Comparison of ENCODE assay signal across 23 cellular contexts in the genomic region with DNA sequence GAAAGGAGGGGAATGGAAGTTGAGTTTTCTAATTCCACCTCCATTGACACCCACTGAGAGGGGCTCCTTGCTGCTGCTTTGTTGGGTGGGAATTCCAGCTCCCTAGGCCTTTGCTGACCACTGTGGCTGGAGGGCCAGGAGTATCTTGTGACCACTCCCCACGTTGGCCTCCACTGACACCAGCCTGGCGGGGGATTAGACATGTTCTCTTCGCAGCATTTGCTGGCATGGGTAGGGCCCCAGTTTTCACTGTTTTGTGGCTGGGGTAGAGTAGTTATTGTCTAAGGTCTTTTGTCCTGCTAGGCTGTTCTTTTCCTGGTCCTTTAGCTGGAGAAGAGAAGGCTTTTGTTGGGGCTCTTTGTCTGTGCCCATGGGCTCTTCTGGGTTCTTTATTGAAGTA.
A peak's percentile ranks its signal among the peaks of the same experiment; 100 is the strongest.
DNase-seq lines count a peak whose midpoint lies in the region; ATAC-seq, FAIRE-seq and TF ChIP-seq lines count a peak whose summit lies in the region.
"Had no signal": no experiment of that assay in that cellular context is flagged by ENCODE, and none has a peak within 500 bp of the region (broad histone marks: within the 10 kb centered on the region; RNA-seq: fewer than 3 reads in every experiment).

No MANE protein-coding gene starts in this region.

- H3K18ac ChIP-seq in neuronal stem cell (ENCODE audit: low read length): no peak overlapping the region

- no peaks in the 10 kb centered on the region for H3K27me3 Mint-ChIP-seq in GM23338 (ENCODE audit: insufficient read depth, low read depth, poor library complexity)
- no peaks in the 10 kb centered on the region for H3K27me3 Mint-ChIP-seq in chondrocyte (ENCODE audit: low read depth)
- H3K27me3 Mint-ChIP-seq: CD4-positive, alpha-beta memory T cell had no signal

- no peak overlapping the region for H3K27ac ChIP-seq in GM23338 (ENCODE audit: low read depth)
- no peak overlapping the region for H3K27ac ChIP-seq in neuronal stem cell (replicated peaks; ENCODE audit: low read length)
- H3K27ac ChIP-seq: A549; BLaER1 treated with 17β-estradiol and CSF1 and Interleukin-3, amounts not matched to agents 10 nM and 100 nM had no signal

- H3K4me3 ChIP-seq in GM23338: no peak overlapping the region
- no peak overlapping the region for H3K4me3 ChIP-seq in neuronal stem cell (ENCODE audit: low read length in 2 of 2)
- H3K4me3 ChIP-seq: A549; BLaER1 treated with 17β-estradiol and CSF1 and Interleukin-3, amounts not matched to agents 10 nM and 100 nM had no signal

- no peak overlapping the region for H3K14ac ChIP-seq in neuronal stem cell (ENCODE audit: low read length)

- no CpG with 5 or more reads among the region's 3 CpGs for WGBS in neuronal stem cell (ENCODE audit: extremely low coverage in 2 of 2, insufficient read length in 2 of 2, insufficient replicate concordance in 1 of 2), 2 donors

- no peaks in the 10 kb centered on the region for H3K9me3 ChIP-seq in neuronal stem cell (replicated peaks in 1 of 2; ENCODE audit: control insufficient read depth in 2 of 2, insufficient read depth in 1 of 2, low read depth in 1 of 2, low read length in 2 of 2)
- H3K9me3 ChIP-seq: A549, BE2C had no signal

- H4K91ac ChIP-seq in neuronal stem cell (ENCODE audit: low read depth, low read length, poor library complexity): no peak overlapping the region

- H3K4me1 Mint-ChIP-seq in GM23338 (peaks cover 24% of the 10 kb centered on the region), chondrocyte (ENCODE audit: low read depth) (no peaks in the 10 kb centered on the region)

- H4K8ac ChIP-seq in neuronal stem cell (ENCODE audit: low read depth, low read length): no peak overlapping the region

- H3K27me3 ChIP-seq in GM23338 (ENCODE audit: insufficient read depth) (no peaks in the 10 kb centered on the region), neuronal stem cell (ENCODE audit: control insufficient read depth in 3 of 3, insufficient read depth in 3 of 3, low read depth in 1 of 3, low read length in 3 of 3) (no peaks in the 10 kb centered on the region)
- H3K27me3 ChIP-seq: BE2C had no signal

- no peaks in the 10 kb centered on the region; the same call in none of the 2 replicates for H4K20me1 ChIP-seq in GM23338 (replicated peaks; ENCODE audit: insufficient read depth)
- H4K20me1 ChIP-seq: BLaER1 treated with 17β-estradiol and CSF1 and Interleukin-3, amounts not matched to agents 10 nM and 100 nM had no signal

- H3K4me2 ChIP-seq in GM23338 (no peak overlapping the region), neuronal stem cell (ENCODE audit: insufficient read depth, low read length, poor library complexity, severe bottlenecking) (no peak overlapping the region)
- H3K4me2 ChIP-seq: A549; BLaER1 treated with 17β-estradiol and CSF1 and Interleukin-3, amounts not matched to agents 10 nM and 100 nM had no signal

- no peaks in the 10 kb centered on the region for H3K36me3 ChIP-seq in GM23338 (ENCODE audit: insufficient read depth)
- no peaks in the 10 kb centered on the region for H3K36me3 ChIP-seq in neuronal stem cell (replicated peaks in 1 of 2; ENCODE audit: control insufficient read depth in 2 of 2, insufficient read depth in 2 of 2, low read length in 2 of 2)
- H3K36me3 ChIP-seq: BE2C; BLaER1 treated with 17β-estradiol and CSF1 and Interleukin-3, amounts not matched to agents 10 nM and 100 nM had no signal

- no peak overlapping the region for H2BK120ac ChIP-seq in neuronal stem cell (ENCODE audit: low read depth, low read length)

- no peak overlapping the region for H2BK12ac ChIP-seq in neuronal stem cell (ENCODE audit: low read length)

- H2AK5ac ChIP-seq in neuronal stem cell (ENCODE audit: low read depth, low read length): no peak overlapping the region

- H3K36me3 Mint-ChIP-seq in GM23338 (ENCODE audit: low read depth) (no peaks in the 10 kb centered on the region), chondrocyte (ENCODE audit: low read depth) (peaks cover 6% of the 10 kb centered on the region)

- no peak overlapping the region for H3K9ac ChIP-seq in neuronal stem cell (ENCODE audit: low read depth, low read length, poor library complexity)
- H3K9ac ChIP-seq: BLaER1 treated with 17β-estradiol and CSF1 and Interleukin-3, amounts not matched to agents 10 nM and 100 nM had no signal

- no peak overlapping the region for H2BK15ac ChIP-seq in neuronal stem cell (ENCODE audit: low read length)

- DNase-seq in GM23338 (ENCODE audit: low spot score): no peak
- DNase-seq in chondrocyte (ENCODE audit: low spot score): peak; percentile 66
- peak; percentile 12 for DNase-seq in neuronal stem cell (ENCODE audit: low spot score)
- DNase-seq in stimulated activated CD4-positive, alpha-beta T cell treated with anti-CD3 and anti-CD28 coated beads, Interleukin-1b, Interleukin-23, amount 100 ng/mL, for 48 hours: no peak
- no peak for DNase-seq in RPMI8226
- no peak for DNase-seq in RCC 7860 (ENCODE audit: low spot score)
- DNase-seq: 8988T; ACHN; AML-193; BE2C; Calu3; CD4-positive, alpha-beta memory T cell; COR-L47; DMS53; DMS79 treated with DMSO at 0.1 percent for 48 hours; GF-D8; GOT3; HCEC 1CT had no signal

- H3K9me3 Mint-ChIP-seq in GM23338 (no peaks in the 10 kb centered on the region), chondrocyte (ENCODE audit: low read depth) (peaks cover 30% of the 10 kb centered on the region)

- no peak overlapping the region for H2AFZ ChIP-seq in GM23338
- no peak overlapping the region for H2AFZ ChIP-seq in neuronal stem cell (ENCODE audit: low read length)

- TF ChIP-seq CTCF in GM23338 (conservative IDR thresholded peaks at IDR 0.05; ENCODE audit: low read depth in 2 of 2) (no peak), chondrocyte (IDR thresholded peaks at IDR 0.05) (no peak)

- no peaks in the 10 kb centered on the region for H3F3A ChIP-seq in GM23338 (replicated peaks; ENCODE audit: low read depth)

- peaks cover 8% of the 10 kb centered on the region; the same call in 1 of the 2 replicates for H3K4me1 ChIP-seq in GM23338 (ENCODE audit: insufficient read depth)
- peaks cover 0 to 6% of the 10 kb centered on the region in 2 donors for H3K4me1 ChIP-seq in neuronal stem cell (ENCODE audit: control insufficient read depth in 2 of 2, insufficient read depth in 1 of 2, low read depth in 1 of 2, low read length in 2 of 2)
- H3K4me1 ChIP-seq: BE2C; BLaER1 treated with 17β-estradiol and CSF1 and Interleukin-3, amounts not matched to agents 10 nM and 100 nM had no signal

- peak; percentile 34; the same call in 2 of the 3 replicates for ATAC-seq in GM23338
- ATAC-seq: A549 had no signal

- H3K4ac ChIP-seq in neuronal stem cell (ENCODE audit: low read length): no peak overlapping the region

- peaks cover 7% of the 10 kb centered on the region for H3K79me2 ChIP-seq in GM23338 (replicated peaks; ENCODE audit: insufficient read depth)

- no peak for FAIRE-seq in RCC 7860 (lab: Jason Lieb, UNC)
- FAIRE-seq: A549, GM12891, GM18507, H54 had no signal

- H3K9me2 ChIP-seq in GM23338 (ENCODE audit: insufficient read depth): no peaks in the 10 kb centered on the region

- no peak overlapping the region for H2BK5ac ChIP-seq in neuronal stem cell (ENCODE audit: low read length)

- H3K27ac Mint-ChIP-seq in GM23338 (no peak overlapping the region), chondrocyte (ENCODE audit: unreplicated experiment) (no peak overlapping the region)
- H3K27ac Mint-ChIP-seq: CD4-positive, alpha-beta memory T cell had no signal

- H3K4me3 Mint-ChIP-seq in GM23338 (no peak overlapping the region), chondrocyte (ENCODE audit: unreplicated experiment) (no peak overlapping the region)
- H3K4me3 Mint-ChIP-seq: CD4-positive, alpha-beta memory T cell had no signal

- H3K23ac ChIP-seq in neuronal stem cell (ENCODE audit: low read depth, low read length, poor library complexity): no peak overlapping the region

- H3K79me1 ChIP-seq in neuronal stem cell (ENCODE audit: low read depth, low read length): peaks cover 2% of the 10 kb centered on the region

TF ChIP-seq in GM23338, 12 proteins besides CTCF, POLR2A, EP300 and RAD21 (continues in another document):
- TF ChIP-seq STAT1 (IDR thresholded peaks at IDR 0.05; ENCODE audit: unreplicated experiment) (no peak), ZNF331 (CRISPR knock-in tag; IDR thresholded peaks at IDR 0.05; ENCODE audit: low read depth) (no peak), EZH2phosphoT487 (IDR thresholded peaks at IDR 0.05; ENCODE audit: unreplicated experiment) (no peak), ZNF114 (CRISPR knock-in tag; IDR thresholded peaks at IDR 0.05) (no peak)
- TF ChIP-seq, protein P1, sequence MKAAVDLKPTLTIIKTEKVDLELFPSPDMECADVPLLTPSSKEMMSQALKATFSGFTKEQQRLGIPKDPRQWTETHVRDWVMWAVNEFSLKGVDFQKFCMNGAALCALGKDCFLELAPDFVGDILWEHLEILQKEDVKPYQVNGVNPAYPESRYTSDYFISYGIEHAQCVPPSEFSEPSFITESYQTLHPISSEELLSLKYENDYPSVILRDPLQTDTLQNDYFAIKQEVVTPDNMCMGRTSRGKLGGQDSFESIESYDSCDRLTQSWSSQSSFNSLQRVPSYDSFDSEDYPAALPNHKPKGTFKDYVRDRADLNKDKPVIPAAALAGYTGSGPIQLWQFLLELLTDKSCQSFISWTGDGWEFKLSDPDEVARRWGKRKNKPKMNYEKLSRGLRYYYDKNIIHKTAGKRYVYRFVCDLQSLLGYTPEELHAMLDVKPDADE (IDR thresholded peaks at IDR 0.05): no peak

Comparison
In these comparisons a context has a peak if more than half of its experiments do, and no peak if none do; other contexts are left out.
1. DNase-seq: peak in chondrocyte (single experiment) and neuronal stem cell (single experiment); none in GM23338 (single experiment), stimulated activated CD4-positive, alpha-beta T cell treated with anti-CD3 and anti-CD28 coated beads, Interleukin-1b, Interleukin-23, amount 100 ng/mL, for 48 hours (single experiment), RPMI8226 (single experiment) and RCC 7860 (single experiment).